In the genomic region with DNA sequence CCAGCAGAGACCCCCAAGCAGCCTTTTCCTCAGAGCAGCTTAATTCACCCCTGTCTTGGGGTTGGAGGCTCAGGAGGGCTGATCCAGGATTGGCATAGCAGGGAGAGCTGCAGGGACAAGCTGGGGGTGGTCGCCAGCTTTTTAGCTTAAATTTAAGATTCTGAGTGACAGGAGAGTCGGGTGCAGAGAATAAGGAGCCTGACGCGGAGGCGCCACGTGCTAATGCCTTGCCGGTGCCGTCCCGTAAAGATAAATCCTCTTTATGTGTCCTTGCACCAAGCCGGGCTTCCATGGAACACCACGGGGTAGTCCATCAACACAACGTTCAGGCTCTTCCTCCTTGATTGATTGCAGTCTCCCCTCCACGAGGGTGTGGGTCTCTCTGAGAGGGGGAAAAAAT, we compare ENCODE assay signal across 1 cellular context.
TF ChIP-seq lines count a peak whose summit lies in the region.

No MANE protein-coding gene starts in this region.

TF ChIP-seq in H1, 55 proteins besides CTCF, POLR2A, EP300 and RAD21 (continued from another document):
- TF ChIP-seq, protein P1, sequence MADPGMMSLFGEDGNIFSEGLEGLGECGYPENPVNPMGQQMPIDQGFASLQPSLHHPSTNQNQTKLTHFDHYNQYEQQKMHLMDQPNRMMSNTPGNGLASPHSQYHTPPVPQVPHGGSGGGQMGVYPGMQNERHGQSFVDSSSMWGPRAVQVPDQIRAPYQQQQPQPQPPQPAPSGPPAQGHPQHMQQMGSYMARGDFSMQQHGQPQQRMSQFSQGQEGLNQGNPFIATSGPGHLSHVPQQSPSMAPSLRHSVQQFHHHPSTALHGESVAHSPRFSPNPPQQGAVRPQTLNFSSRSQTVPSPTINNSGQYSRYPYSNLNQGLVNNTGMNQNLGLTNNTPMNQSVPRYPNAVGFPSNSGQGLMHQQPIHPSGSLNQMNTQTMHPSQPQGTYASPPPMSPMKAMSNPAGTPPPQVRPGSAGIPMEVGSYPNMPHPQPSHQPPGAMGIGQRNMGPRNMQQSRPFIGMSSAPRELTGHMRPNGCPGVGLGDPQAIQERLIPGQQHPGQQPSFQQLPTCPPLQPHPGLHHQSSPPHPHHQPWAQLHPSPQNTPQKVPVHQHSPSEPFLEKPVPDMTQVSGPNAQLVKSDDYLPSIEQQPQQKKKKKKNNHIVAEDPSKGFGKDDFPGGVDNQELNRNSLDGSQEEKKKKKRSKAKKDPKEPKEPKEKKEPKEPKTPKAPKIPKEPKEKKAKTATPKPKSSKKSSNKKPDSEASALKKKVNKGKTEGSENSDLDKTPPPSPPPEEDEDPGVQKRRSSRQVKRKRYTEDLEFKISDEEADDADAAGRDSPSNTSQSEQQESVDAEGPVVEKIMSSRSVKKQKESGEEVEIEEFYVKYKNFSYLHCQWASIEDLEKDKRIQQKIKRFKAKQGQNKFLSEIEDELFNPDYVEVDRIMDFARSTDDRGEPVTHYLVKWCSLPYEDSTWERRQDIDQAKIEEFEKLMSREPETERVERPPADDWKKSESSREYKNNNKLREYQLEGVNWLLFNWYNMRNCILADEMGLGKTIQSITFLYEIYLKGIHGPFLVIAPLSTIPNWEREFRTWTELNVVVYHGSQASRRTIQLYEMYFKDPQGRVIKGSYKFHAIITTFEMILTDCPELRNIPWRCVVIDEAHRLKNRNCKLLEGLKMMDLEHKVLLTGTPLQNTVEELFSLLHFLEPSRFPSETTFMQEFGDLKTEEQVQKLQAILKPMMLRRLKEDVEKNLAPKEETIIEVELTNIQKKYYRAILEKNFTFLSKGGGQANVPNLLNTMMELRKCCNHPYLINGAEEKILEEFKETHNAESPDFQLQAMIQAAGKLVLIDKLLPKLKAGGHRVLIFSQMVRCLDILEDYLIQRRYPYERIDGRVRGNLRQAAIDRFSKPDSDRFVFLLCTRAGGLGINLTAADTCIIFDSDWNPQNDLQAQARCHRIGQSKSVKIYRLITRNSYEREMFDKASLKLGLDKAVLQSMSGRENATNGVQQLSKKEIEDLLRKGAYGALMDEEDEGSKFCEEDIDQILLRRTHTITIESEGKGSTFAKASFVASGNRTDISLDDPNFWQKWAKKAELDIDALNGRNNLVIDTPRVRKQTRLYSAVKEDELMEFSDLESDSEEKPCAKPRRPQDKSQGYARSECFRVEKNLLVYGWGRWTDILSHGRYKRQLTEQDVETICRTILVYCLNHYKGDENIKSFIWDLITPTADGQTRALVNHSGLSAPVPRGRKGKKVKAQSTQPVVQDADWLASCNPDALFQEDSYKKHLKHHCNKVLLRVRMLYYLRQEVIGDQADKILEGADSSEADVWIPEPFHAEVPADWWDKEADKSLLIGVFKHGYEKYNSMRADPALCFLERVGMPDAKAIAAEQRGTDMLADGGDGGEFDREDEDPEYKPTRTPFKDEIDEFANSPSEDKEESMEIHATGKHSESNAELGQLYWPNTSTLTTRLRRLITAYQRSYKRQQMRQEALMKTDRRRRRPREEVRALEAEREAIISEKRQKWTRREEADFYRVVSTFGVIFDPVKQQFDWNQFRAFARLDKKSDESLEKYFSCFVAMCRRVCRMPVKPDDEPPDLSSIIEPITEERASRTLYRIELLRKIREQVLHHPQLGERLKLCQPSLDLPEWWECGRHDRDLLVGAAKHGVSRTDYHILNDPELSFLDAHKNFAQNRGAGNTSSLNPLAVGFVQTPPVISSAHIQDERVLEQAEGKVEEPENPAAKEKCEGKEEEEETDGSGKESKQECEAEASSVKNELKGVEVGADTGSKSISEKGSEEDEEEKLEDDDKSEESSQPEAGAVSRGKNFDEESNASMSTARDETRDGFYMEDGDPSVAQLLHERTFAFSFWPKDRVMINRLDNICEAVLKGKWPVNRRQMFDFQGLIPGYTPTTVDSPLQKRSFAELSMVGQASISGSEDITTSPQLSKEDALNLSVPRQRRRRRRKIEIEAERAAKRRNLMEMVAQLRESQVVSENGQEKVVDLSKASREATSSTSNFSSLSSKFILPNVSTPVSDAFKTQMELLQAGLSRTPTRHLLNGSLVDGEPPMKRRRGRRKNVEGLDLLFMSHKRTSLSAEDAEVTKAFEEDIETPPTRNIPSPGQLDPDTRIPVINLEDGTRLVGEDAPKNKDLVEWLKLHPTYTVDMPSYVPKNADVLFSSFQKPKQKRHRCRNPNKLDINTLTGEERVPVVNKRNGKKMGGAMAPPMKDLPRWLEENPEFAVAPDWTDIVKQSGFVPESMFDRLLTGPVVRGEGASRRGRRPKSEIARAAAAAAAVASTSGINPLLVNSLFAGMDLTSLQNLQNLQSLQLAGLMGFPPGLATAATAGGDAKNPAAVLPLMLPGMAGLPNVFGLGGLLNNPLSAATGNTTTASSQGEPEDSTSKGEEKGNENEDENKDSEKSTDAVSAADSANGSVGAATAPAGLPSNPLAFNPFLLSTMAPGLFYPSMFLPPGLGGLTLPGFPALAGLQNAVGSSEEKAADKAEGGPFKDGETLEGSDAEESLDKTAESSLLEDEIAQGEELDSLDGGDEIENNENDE (IDR thresholded peaks at IDR 0.05; ENCODE audit: insufficient replicate concordance, low read length) = no peak
- TF ChIP-seq TBP (IDR thresholded peaks at IDR 0.05; ENCODE audit: low read depth, low read length) (no peak), SUZ12 (IDR thresholded peaks at IDR 0.05; ENCODE audit: low read length) (no peak), RBBP5 (IDR thresholded peaks at IDR 0.05; ENCODE audit: borderline replicate concordance, low read depth, low read length) (no peak), MAFK (IDR thresholded peaks at IDR 0.05; ENCODE audit: low read depth, low read length) (no peak), BACH1 (IDR thresholded peaks at IDR 0.05; ENCODE audit: low read length) (no peak), TAF1 (IDR thresholded peaks at IDR 0.05; ENCODE audit: low read depth, low read length) (no peak), SRF (IDR thresholded peaks at IDR 0.05; ENCODE audit: low read depth, low read length) (no peak), TEAD4 (IDR thresholded peaks at IDR 0.05; ENCODE audit: low read depth, low read length) (no peak)
- TF ChIP-seq, protein P2, sequence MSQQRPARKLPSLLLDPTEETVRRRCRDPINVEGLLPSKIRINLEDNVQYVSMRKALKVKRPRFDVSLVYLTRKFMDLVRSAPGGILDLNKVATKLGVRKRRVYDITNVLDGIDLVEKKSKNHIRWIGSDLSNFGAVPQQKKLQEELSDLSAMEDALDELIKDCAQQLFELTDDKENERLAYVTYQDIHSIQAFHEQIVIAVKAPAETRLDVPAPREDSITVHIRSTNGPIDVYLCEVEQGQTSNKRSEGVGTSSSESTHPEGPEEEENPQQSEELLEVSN (IDR thresholded peaks at IDR 0.05) = peak; percentile 37; the same call in 1 of the 2 replicates
- TF ChIP-seq, protein P3, sequence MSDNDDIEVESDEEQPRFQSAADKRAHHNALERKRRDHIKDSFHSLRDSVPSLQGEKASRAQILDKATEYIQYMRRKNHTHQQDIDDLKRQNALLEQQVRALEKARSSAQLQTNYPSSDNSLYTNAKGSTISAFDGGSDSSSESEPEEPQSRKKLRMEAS (IDR thresholded peaks at IDR 0.05) = peak; percentile 67
